9 cellular contexts compared by ENCODE assay signal in the genomic region with DNA sequence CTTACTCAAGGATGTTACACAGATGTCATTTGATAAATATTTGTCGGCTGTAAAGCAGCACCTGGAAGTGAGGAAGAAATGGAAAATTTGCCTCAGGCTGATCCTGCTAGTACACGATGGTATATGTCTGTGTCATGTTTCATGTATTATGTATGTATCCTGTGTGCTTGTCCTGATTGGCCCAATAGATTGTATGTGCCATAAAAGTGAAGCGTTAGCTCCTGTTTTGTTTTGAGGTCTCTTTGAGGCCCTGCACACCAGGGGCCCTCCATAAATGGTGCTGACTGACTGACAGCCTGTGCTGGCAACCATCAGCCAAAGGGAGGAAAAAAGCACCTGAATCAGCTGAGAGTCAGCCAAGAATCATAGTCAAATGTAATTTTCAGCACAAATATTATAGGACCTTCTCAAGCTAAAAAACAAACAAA. TPM values are rescaled to one million over a fixed set of nuclear protein-coding genes. Genes with fewer than 3 reads are reported as not detected.
DNase-seq lines count a peak whose midpoint lies in the region; ATAC-seq, FAIRE-seq and TF ChIP-seq lines count a peak whose summit lies in the region.
"Had no signal": no experiment of that assay in that cellular context is flagged by ENCODE, and none has a peak within 500 bp of the region (broad histone marks: within the 10 kb centered on the region; RNA-seq: fewer than 3 reads in every experiment).

No MANE protein-coding gene starts in this region.

- H3K4me1 Mint-ChIP-seq in neural progenitor cell: peaks cover 11% of the 10 kb centered on the region

- H3K4me3 Mint-ChIP-seq in neural progenitor cell: peak overlapping the region; percentile 56

- intact Hi-C loops in K562 (cut with micrococcal nuclease): no loop called here

- no peak overlapping the region for H2AFZ ChIP-seq in Loucy (ENCODE audit: low read length)
- H2AFZ ChIP-seq in K562 (ENCODE audit: low read depth, low read length): peak overlapping the region; percentile 71
- no peak overlapping the region for H2AFZ ChIP-seq in neural progenitor cell (replicated peaks)

- no peak for TF ChIP-seq CTCF in Loucy (conservative IDR thresholded peaks at IDR 0.05; ENCODE audit: low read length)
- TF ChIP-seq CTCF in K562 (IDR thresholded peaks at IDR 0.05 in 2 of 3, conservative IDR thresholded peaks at IDR 0.05 in 1 of 3; ENCODE audit: insufficient read depth in 2 of 3, low read depth in 1 of 3, low read length in 3 of 3): no peak
- no peak for TF ChIP-seq CTCF in neural progenitor cell (IDR thresholded peaks at IDR 0.05)

- H3K27me3 Mint-ChIP-seq in neural progenitor cell (ENCODE audit: insufficient read depth, low read depth): no peaks in the 10 kb centered on the region

- H3K36me3 Mint-ChIP-seq in neural progenitor cell: no peaks in the 10 kb centered on the region

- peak overlapping the region; percentile 9 for H3K27ac Mint-ChIP-seq in neural progenitor cell

- H3K9me1 ChIP-seq in K562 (ENCODE audit: control insufficient read depth, insufficient read depth, low read length): no peaks in the 10 kb centered on the region

- no peaks in the 10 kb centered on the region for H3K9me2 ChIP-seq in Loucy (replicated peaks; ENCODE audit: low read depth, low read length)

- in situ Hi-C loops in K562 (cut with MboI): no loop called here

- CTCF ChIA-PET in K562 (lab: Yijun Ruan, JAX; ENCODE audit: low intra/inter-chr PET ratio): no interaction called here

- peak; percentile 6 for FAIRE-seq in K562 (lab: Jason Lieb, UNC)
- FAIRE-seq: endometrium had no signal

- H4K20me1 ChIP-seq in Loucy (ENCODE audit: insufficient read depth, low read length, poor library complexity, severe bottlenecking): no peaks in the 10 kb centered on the region
- no peaks in the 10 kb centered on the region for H4K20me1 ChIP-seq in K562 (replicated peaks; ENCODE audit: control insufficient read depth, insufficient read depth, low read length)
- no peaks in the 10 kb centered on the region for H4K20me1 ChIP-seq in neural progenitor cell (ENCODE audit: low read depth)

- no peak for TF ChIP-seq EP300 in K562 (IDR thresholded peaks at IDR 0.05; ENCODE audit: low read length)

- H3K27ac ChIP-seq in K562 (ENCODE audit: extremely low read depth, low read depth, low read length) (peak overlapping the region; percentile 21; the same call in 1 of the 3 replicates), neural progenitor cell (no peak overlapping the region)
- H3K27ac ChIP-seq in effector memory CD4-positive, alpha-beta T cell (ENCODE audit: insufficient read depth, low read length, poor library complexity, severe bottlenecking): no peak overlapping the region

- H3K9ac ChIP-seq in Loucy (ENCODE audit: low read depth, low read length, poor library complexity, severe bottlenecking) (no peak overlapping the region), K562 (ENCODE audit: insufficient read depth in 1 of 2, low read depth in 2 of 2, low read length in 2 of 2) (no peak overlapping the region; a peak in 1 of 4 replicates), neural progenitor cell (no peak overlapping the region)

- H3F3A ChIP-seq in Loucy (ENCODE audit: low read depth) (0 out of 2 replicates have a peak, but pooled peaks cover 3% of the 10 kb centered on the region), neural progenitor cell (ENCODE audit: low read depth) (no peaks in the 10 kb centered on the region)

- H3K4me2 ChIP-seq in Loucy (ENCODE audit: low read depth, low read length, poor library complexity, severe bottlenecking): peak overlapping the region; percentile 18
- H3K4me2 ChIP-seq in K562 (ENCODE audit: insufficient read depth, low read length): peak overlapping the region; percentile 12; the same call in 1 of the 2 replicates
- peak overlapping the region; percentile 15 for H3K4me2 ChIP-seq in neural progenitor cell

- H3K79me2 ChIP-seq in Loucy (ENCODE audit: insufficient read depth, low read length) (no peaks in the 10 kb centered on the region), K562 (ENCODE audit: control insufficient read depth, insufficient read depth, low read length) (no peaks in the 10 kb centered on the region), neural progenitor cell (ENCODE audit: low read depth) (no peaks in the 10 kb centered on the region)

- peak; percentile 5 for DNase-seq in NCI-H2227 treated with DMSO at 0.1 percent for 48 hours (lab: John Stamatoyannopoulos, UW)
- no peak for DNase-seq in NCI-H2227 (lab: John Stamatoyannopoulos, UW; ENCODE audit: unreplicated experiment)
- DNase-seq in K562 (ENCODE audit: extremely low read depth in 1 of 4, low spot score in 3 of 4): no peak
- DNase-seq in neural progenitor cell (ENCODE audit: low spot score): no peak
- no peak for DNase-seq in T-helper 9 cell
- no peak for DNase-seq in DMS53 treated with DMSO at 0.1 percent for 48 hours (lab: John Stamatoyannopoulos, UW; ENCODE audit: unreplicated experiment)
- DNase-seq in effector memory CD4-positive, alpha-beta T cell: no peak

- BruUV-seq in K562 (replicated peaks; lab: Mats Ljungman, UMichigan): no TSS peak

- ATAC-seq in K562: peak; percentile 37

- H3K4me1 ChIP-seq in Loucy (ENCODE audit: insufficient read depth, low read length, poor library complexity, severe bottlenecking) (peaks cover 38% of the 10 kb centered on the region), K562 (replicated peaks in 1 of 2; ENCODE audit: control insufficient read depth in 2 of 2, insufficient read depth in 2 of 2, low read length in 2 of 2) (peaks cover 7 to 9% of the 10 kb centered on the region in 2 experiments), neural progenitor cell (peaks cover 7% of the 10 kb centered on the region)
- H3K4me1 ChIP-seq in effector memory CD4-positive, alpha-beta T cell (ENCODE audit: control insufficient read depth, insufficient read depth, low read length, poor library complexity, severe bottlenecking): peaks cover 3% of the 10 kb centered on the region

- 7% methylated on average over 3 of the region's 3 CpGs for WGBS in K562 (ENCODE audit: insufficient coverage, low coverage, missing lambda C conversion rate)

- no peak for TF ChIP-seq RAD21 in K562 (CRISPR knock-in tag; conservative IDR thresholded peaks at IDR 0.05 in 1 of 2, IDR thresholded peaks at IDR 0.05 in 1 of 2)

- no peak for TF ChIP-seq POLR2A in K562 (conservative IDR thresholded peaks at IDR 0.05)

- H3K27me3 ChIP-seq in Loucy (ENCODE audit: insufficient read depth, low read length, poor library complexity, severe bottlenecking): no peaks in the 10 kb centered on the region
- no peaks in the 10 kb centered on the region for H3K27me3 ChIP-seq in K562 (ENCODE audit: control insufficient read depth in 2 of 2, insufficient read depth in 2 of 2, low read length in 2 of 2)
- H3K27me3 ChIP-seq in neural progenitor cell: no peaks in the 10 kb centered on the region
- no peaks in the 10 kb centered on the region for H3K27me3 ChIP-seq in effector memory CD4-positive, alpha-beta T cell (replicated peaks; ENCODE audit: control insufficient read depth, insufficient read depth, low read length, poor library complexity, severe bottlenecking)

- no peaks in the 10 kb centered on the region for H3K36me3 ChIP-seq in Loucy (ENCODE audit: insufficient read depth, low read length)
- H3K36me3 ChIP-seq in K562 (ENCODE audit: control insufficient read depth, insufficient read depth, low read length): no peaks in the 10 kb centered on the region
- no peaks in the 10 kb centered on the region for H3K36me3 ChIP-seq in neural progenitor cell
- H3K36me3 ChIP-seq in effector memory CD4-positive, alpha-beta T cell (ENCODE audit: control insufficient read depth, insufficient read depth, low read length): peaks cover 1% of the 10 kb centered on the region

- H3K4me3 ChIP-seq in Loucy (ENCODE audit: low read length, poor library complexity, severe bottlenecking): no peak overlapping the region
- H3K4me3 ChIP-seq in K562: no peak overlapping the region
- no peak overlapping the region for H3K4me3 ChIP-seq in neural progenitor cell
- no peak overlapping the region for H3K4me3 ChIP-seq in effector memory CD4-positive, alpha-beta T cell (ENCODE audit: insufficient read depth, low read depth, low read length, poor library complexity, severe bottlenecking)

- H3K9me3 ChIP-seq in Loucy (ENCODE audit: insufficient read depth, low read depth, low read length) (no peaks in the 10 kb centered on the region), K562 (replicated peaks; ENCODE audit: control insufficient read depth, insufficient read depth, low read depth, low read length) (no peaks in the 10 kb centered on the region), neural progenitor cell (ENCODE audit: low read depth) (no peaks in the 10 kb centered on the region)
- H3K9me3 ChIP-seq in effector memory CD4-positive, alpha-beta T cell (ENCODE audit: control insufficient read depth, low read length): no peaks in the 10 kb centered on the region

- POLR2A ChIA-PET in K562 (lab: Yijun Ruan, JAX): interaction anchor here (0.6 to 0.7 kb wide), 4 partner anchors 10 to 488 kb away, joined by 3 to 4 read pairs (median 3); no protein-coding TSS in a partner anchor

- peaks cover 2% of the 10 kb centered on the region for H3K9me3 Mint-ChIP-seq in neural progenitor cell

RNA-seq across cellular contexts. Expression of gene LNPEP, which starts 11.8 kb away (rescaled TPM):
- 36.6 and 68.1 TPM in 2 replicates for total RNA-seq in K562 (2011; cell fraction: chromatin; rRNA removed; ENCODE audit: low replicate concordance)
- total RNA-seq in K562 (2011; cell fraction: nucleolus; rRNA removed): 19.8 and 21.8 TPM in 2 replicates
- total RNA-seq in K562 (2011; cell fraction: nucleoplasm; rRNA removed): 43.1 and 74.7 TPM in 2 replicates
- 9.9 and 11.0 TPM in 2 replicates for total RNA-seq in K562 (2014; rRNA removed)
- 24.7 and 29.6 TPM in 2 replicates for total RNA-seq in K562 (2014; rRNA removed; fragmentation: Illumina TruSeq; extraction: Trizol)
- total RNA-seq in K562 (2015; rRNA removed; fragmentation: Illumina TruSeq; extraction: Trizol): 24.3 and 27.9 TPM in 2 replicates
- 19.3 and 20.3 TPM in 2 replicates for total RNA-seq in K562 (2021)
- polyA plus RNA-seq in K562 (2011; rRNA removed): 13.1 and 16.2 TPM in 2 replicates
- polyA plus RNA-seq in K562 (2011; cell fraction: cytosol; rRNA removed): 3.5 and 9.1 TPM in 2 replicates
- polyA plus RNA-seq in K562 (2011; cell fraction: nucleus; rRNA removed): 10.3 and 12.8 TPM in 2 replicates
- 5.9 and 6.5 TPM in 2 replicates for polyA plus RNA-seq in K562 (2012)
- 9.5 and 11.2 TPM in 2 replicates for polyA plus RNA-seq in K562 (2014; fragmentation: Illumina TruSeq; extraction: Trizol)
- polyA plus RNA-seq in K562 (2014; fragmentation: Nextera tagmentation; extraction: Ambion mirVana): 1 to 10 TPM; 2.6 to 3.2 TPM
- 9.2 and 10.0 TPM in 2 replicates for polyA plus RNA-seq in K562 (2014; rRNA removed)
- 67.1 and 69.7 TPM in 2 replicates for polyA minus RNA-seq in K562 (2011; rRNA and poly(A)+ RNA removed)
- 25.2 and 26.1 TPM in 2 replicates for polyA minus RNA-seq in K562 (2011; cell fraction: cytosol; rRNA and poly(A)+ RNA removed)
- 20.2 and 41.5 TPM in 2 replicates for polyA minus RNA-seq in K562 (2011; cell fraction: nucleus; rRNA and poly(A)+ RNA removed)
- 7.0 and 19.6 TPM in 2 replicates for total RNA-seq in neural progenitor cell (ENCODE audit: low replicate concordance)

RNA-seq across cellular contexts. Expression of gene ERAP2, which starts 47.7 kb away (rescaled TPM):
- 5.1 and 15.3 TPM in 2 replicates for total RNA-seq in K562 (2011; cell fraction: chromatin; rRNA removed; ENCODE audit: low replicate concordance)
- 2.8 and 5.9 TPM in 2 replicates for total RNA-seq in K562 (2011; cell fraction: nucleolus; rRNA removed)
- 6.0 and 8.9 TPM in 2 replicates for total RNA-seq in K562 (2011; cell fraction: nucleoplasm; rRNA removed)
- total RNA-seq in K562 (2014; rRNA removed) (1.7 and 2.5 TPM in 2 replicates), K562 (2014; rRNA removed; fragmentation: Illumina TruSeq; extraction: Trizol) (2.3 and 2.4 TPM in 2 replicates), K562 (2015; rRNA removed; fragmentation: Illumina TruSeq; extraction: Trizol) (2.3 and 3.0 TPM in 2 replicates), K562 (2021) (1.4 and 2.2 TPM in 2 replicates), neural progenitor cell (ENCODE audit: low replicate concordance) (not detected in 2 replicates)
- polyA plus RNA-seq in K562 (2011; rRNA removed) (1.9 and 2.1 TPM in 2 replicates), K562 (2014; fragmentation: Illumina TruSeq; extraction: Trizol) (1.3 TPM in 2 replicates), K562 (2014; fragmentation: Nextera tagmentation; extraction: Ambion mirVana) (1 to 10 TPM in 1 of 2 experiments, under 1 TPM in 1; 0.93 to 1.2 TPM), K562 (2014; rRNA removed) (0.27 and 4.0 TPM in 2 replicates)
- polyA plus RNA-seq in K562 (2011; cell fraction: cytosol; rRNA removed): 0.30 and 0.72 TPM in 2 replicates
- 3.1 and 3.2 TPM in 2 replicates for polyA plus RNA-seq in K562 (2011; cell fraction: nucleus; rRNA removed)
- 0.83 and 1.8 TPM in 2 replicates for polyA plus RNA-seq in K562 (2012)
- polyA minus RNA-seq in K562 (2011; rRNA and poly(A)+ RNA removed): 6.5 and 7.6 TPM in 2 replicates
- 0.82 and 1.6 TPM in 2 replicates for polyA minus RNA-seq in K562 (2011; cell fraction: cytosol; rRNA and poly(A)+ RNA removed)
- polyA minus RNA-seq in K562 (2011; cell fraction: nucleus; rRNA and poly(A)+ RNA removed): 7.8 and 12.4 TPM in 2 replicates
